11 cellular contexts compared by ENCODE assay signal in the genomic region with DNA sequence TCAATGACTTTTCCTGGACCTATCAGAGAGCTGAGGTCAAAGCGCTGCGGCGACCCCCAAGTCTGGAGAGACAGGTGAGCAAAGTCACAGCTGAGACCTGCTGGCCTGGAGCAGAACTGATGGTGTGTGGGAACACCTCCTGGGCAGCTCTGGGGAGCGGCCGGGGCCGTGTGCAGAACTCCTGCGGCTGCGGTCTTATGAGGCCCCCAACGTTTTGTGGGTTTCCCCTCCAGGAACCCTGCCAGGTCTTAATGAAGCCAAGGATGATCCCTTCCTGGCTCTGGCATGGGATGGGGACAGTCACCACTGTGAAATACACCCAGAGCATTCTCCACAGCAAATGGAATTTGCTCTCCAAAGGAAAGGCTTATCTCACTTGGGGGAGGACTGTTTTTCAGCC. TPM values are rescaled to one million over a fixed set of nuclear protein-coding genes. Genes with fewer than 3 reads are reported as not detected.
"Had no signal": no experiment of that assay in that cellular context is flagged by ENCODE, and none has a peak within 500 bp of the region (broad histone marks: within the 10 kb centered on the region; RNA-seq: fewer than 3 reads in every experiment).

No MANE protein-coding gene starts in this region.

- H2AFZ ChIP-seq: GM23248 had no signal

- H3K9ac ChIP-seq: GM23248 had no signal

- DNase-seq: GM23248, GOT3, H7, HFFc6, KBM-7 had no signal

- H3K27ac ChIP-seq: GM23248, HL-60 had no signal

- ATAC-seq: HCT116, HepG2 had no signal

- H3K4me1 Mint-ChIP-seq: IgD-negative memory B cell had no signal

- H3K4me1 ChIP-seq: HAP-1 had no signal

- H3K4me3 Mint-ChIP-seq: HFFc6 had no signal

- H3K27me3 Mint-ChIP-seq: IgD-negative memory B cell had no signal

- H3K27ac Mint-ChIP-seq: HFFc6 had no signal

- H3K4me3 ChIP-seq: GM23248, HAP-1 had no signal

- FAIRE-seq: HepG2 had no signal

- H3K36me3 ChIP-seq: HAP-1 had no signal

RNA-seq across cellular contexts. Expression of a gene that starts 26.1 kb away (rescaled TPM):
- total RNA-seq: HT1080 had no signal
- polyA plus RNA-seq: IgD-negative memory B cell had no signal
